In genomic region chr12:31231611-31232360, GRCh38 we compare ENCODE assay signal across 1 cellular context.
TF ChIP-seq lines count a peak whose summit lies in the region.

No MANE protein-coding gene starts in this region.

TF ChIP-seq in GM23338, 12 proteins besides CTCF, POLR2A, EP300 and RAD21 (continued from another document):
- TF ChIP-seq, protein P1, sequence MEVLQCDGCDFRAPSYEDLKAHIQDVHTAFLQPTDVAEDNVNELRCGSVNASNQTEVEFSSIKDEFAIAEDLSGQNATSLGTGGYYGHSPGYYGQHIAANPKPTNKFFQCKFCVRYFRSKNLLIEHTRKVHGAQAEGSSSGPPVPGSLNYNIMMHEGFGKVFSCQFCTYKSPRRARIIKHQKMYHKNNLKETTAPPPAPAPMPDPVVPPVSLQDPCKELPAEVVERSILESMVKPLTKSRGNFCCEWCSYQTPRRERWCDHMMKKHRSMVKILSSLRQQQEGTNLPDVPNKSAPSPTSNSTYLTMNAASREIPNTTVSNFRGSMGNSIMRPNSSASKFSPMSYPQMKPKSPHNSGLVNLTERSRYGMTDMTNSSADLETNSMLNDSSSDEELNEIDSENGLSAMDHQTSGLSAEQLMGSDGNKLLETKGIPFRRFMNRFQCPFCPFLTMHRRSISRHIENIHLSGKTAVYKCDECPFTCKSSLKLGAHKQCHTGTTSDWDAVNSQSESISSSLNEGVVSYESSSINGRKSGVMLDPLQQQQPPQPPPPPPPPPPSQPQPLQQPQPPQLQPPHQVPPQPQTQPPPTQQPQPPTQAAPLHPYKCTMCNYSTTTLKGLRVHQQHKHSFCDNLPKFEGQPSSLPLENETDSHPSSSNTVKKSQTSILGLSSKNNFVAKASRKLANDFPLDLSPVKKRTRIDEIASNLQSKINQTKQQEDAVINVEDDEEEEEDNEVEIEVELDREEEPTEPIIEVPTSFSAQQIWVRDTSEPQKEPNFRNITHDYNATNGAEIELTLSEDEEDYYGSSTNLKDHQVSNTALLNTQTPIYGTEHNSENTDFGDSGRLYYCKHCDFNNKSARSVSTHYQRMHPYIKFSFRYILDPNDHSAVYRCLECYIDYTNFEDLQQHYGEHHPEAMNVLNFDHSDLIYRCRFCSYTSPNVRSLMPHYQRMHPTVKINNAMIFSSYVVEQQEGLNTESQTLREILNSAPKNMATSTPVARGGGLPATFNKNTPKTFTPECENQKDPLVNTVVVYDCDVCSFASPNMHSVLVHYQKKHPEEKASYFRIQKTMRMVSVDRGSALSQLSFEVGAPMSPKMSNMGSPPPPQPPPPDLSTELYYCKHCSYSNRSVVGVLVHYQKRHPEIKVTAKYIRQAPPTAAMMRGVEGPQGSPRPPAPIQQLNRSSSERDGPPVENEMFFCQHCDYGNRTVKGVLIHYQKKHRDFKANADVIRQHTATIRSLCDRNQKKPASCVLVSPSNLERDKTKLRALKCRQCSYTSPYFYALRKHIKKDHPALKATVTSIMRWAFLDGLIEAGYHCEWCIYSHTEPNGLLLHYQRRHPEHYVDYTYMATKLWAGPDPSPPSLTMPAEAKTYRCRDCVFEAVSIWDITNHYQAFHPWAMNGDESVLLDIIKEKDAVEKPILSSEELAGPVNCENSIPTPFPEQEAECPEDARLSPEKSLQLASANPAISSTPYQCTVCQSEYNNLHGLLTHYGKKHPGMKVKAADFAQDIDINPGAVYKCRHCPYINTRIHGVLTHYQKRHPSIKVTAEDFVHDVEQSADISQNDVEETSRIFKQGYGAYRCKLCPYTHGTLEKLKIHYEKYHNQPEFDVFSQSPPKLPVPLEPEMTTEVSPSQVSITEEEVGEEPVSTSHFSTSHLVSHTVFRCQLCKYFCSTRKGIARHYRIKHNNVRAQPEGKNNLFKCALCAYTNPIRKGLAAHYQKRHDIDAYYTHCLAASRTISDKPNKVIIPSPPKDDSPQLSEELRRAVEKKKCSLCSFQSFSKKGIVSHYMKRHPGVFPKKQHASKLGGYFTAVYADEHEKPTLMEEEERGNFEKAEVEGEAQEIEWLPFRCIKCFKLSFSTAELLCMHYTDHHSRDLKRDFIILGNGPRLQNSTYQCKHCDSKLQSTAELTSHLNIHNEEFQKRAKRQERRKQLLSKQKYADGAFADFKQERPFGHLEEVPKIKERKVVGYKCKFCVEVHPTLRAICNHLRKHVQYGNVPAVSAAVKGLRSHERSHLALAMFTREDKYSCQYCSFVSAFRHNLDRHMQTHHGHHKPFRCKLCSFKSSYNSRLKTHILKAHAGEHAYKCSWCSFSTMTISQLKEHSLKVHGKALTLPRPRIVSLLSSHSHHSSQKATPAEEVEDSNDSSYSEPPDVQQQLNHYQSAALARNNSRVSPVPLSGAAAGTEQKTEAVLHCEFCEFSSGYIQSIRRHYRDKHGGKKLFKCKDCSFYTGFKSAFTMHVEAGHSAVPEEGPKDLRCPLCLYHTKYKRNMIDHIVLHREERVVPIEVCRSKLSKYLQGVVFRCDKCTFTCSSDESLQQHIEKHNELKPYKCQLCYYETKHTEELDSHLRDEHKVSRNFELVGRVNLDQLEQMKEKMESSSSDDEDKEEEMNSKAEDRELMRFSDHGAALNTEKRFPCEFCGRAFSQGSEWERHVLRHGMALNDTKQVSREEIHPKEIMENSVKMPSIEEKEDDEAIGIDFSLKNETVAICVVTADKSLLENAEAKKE (CRISPR knock-in tag; IDR thresholded peaks at IDR 0.05), result no peak
- TF ChIP-seq NANOG (IDR thresholded peaks at IDR 0.05; ENCODE audit: borderline replicate concordance) (no peak), POLR2AphosphoS5 (IDR thresholded peaks at IDR 0.05; ENCODE audit: low read depth) (no peak), EZH2phosphoT487 (IDR thresholded peaks at IDR 0.05; ENCODE audit: unreplicated experiment) (no peak), STAT1 (IDR thresholded peaks at IDR 0.05; ENCODE audit: unreplicated experiment) (no peak), EZH2 (IDR thresholded peaks at IDR 0.05; ENCODE audit: low read depth, unreplicated experiment) (no peak), ZNF114 (CRISPR knock-in tag; IDR thresholded peaks at IDR 0.05) (no peak), ETS1 (IDR thresholded peaks at IDR 0.05) (no peak)
- TF ChIP-seq, protein P2, sequence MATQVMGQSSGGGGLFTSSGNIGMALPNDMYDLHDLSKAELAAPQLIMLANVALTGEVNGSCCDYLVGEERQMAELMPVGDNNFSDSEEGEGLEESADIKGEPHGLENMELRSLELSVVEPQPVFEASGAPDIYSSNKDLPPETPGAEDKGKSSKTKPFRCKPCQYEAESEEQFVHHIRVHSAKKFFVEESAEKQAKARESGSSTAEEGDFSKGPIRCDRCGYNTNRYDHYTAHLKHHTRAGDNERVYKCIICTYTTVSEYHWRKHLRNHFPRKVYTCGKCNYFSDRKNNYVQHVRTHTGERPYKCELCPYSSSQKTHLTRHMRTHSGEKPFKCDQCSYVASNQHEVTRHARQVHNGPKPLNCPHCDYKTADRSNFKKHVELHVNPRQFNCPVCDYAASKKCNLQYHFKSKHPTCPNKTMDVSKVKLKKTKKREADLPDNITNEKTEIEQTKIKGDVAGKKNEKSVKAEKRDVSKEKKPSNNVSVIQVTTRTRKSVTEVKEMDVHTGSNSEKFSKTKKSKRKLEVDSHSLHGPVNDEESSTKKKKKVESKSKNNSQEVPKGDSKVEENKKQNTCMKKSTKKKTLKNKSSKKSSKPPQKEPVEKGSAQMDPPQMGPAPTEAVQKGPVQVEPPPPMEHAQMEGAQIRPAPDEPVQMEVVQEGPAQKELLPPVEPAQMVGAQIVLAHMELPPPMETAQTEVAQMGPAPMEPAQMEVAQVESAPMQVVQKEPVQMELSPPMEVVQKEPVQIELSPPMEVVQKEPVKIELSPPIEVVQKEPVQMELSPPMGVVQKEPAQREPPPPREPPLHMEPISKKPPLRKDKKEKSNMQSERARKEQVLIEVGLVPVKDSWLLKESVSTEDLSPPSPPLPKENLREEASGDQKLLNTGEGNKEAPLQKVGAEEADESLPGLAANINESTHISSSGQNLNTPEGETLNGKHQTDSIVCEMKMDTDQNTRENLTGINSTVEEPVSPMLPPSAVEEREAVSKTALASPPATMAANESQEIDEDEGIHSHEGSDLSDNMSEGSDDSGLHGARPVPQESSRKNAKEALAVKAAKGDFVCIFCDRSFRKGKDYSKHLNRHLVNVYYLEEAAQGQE (IDR thresholded peaks at IDR 0.05; ENCODE audit: unreplicated experiment), result no peak
TF ChIP-seq in GM23338: peak in this region for 0.
